Comparison of ENCODE assay signal across 8 cellular contexts in the genomic region with DNA sequence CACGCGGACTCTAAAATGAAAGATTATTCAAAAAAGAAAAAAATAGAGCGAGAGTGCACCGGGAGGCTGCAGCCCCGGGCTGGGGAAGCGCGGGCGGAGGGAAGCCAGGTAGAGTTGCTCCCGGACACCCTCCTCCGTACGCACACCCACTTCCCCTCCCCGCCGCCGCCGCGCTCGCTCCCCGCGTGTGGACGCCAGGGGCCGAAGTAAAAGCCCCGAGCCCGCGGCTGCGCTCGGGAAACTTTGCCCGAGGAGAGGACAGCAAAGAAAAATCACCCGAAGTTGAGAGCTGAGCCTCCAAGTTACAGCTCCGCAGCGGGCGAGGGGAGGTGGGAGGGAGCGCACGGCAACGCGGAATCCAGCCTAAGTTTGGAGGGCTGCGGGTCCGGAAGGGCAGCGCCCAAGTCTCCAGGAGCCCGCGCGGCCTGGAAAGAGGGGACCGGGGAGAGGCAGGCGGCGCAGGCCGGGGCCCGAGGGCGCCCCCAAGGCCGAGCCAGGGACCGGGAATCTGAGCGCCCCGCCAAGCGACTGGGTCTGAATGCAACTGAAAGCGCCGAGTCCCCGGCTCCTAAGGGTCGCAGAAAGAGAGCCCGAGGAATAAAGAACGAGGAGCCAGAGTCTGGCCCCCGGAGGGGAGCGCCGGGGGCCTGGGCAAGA. TPM values are rescaled to one million over a fixed set of nuclear protein-coding genes. Genes with fewer than 3 reads are reported as not detected.
A peak's percentile ranks its signal among the peaks of the same experiment; 100 is the strongest.
DNase-seq lines count a peak whose midpoint lies in the region; ATAC-seq and TF ChIP-seq lines count a peak whose summit lies in the region.

No MANE protein-coding gene starts in this region.

- DNase-seq in NCI-H146 (lab: John Stamatoyannopoulos, UW), result peak; percentile 39
- no peak for DNase-seq in NCI-H146 treated with DMSO at 0.1 percent for 48 hours (lab: John Stamatoyannopoulos, UW; ENCODE audit: unreplicated experiment)
- DNase-seq in esophagus muscularis mucosa (ENCODE audit: extremely low spot score), result no peak
- peak; percentile 21 for DNase-seq in natural killer cell

- H3K4me1 Mint-ChIP-seq in T-helper 1 cell treated with Interleukin-12 subunit alpha and Interleukin-12 subunit beta and Interleukin-4 antibody, amounts not matched to agents 30 μg/mL and 1 μg/mL, for 36 hours (ENCODE audit: low read depth), result peaks cover 22% of the 10 kb centered on the region
- peaks cover 31 to 61% of the 10 kb centered on the region in 2 donors for H3K4me1 Mint-ChIP-seq in natural killer cell

- no peaks in the 10 kb centered on the region for H3K36me3 ChIP-seq in esophagus muscularis mucosa

- no peaks in the 10 kb centered on the region for H3K9me3 Mint-ChIP-seq in T-helper 1 cell treated with Interleukin-12 subunit alpha and Interleukin-12 subunit beta and Interleukin-4 antibody, amounts not matched to agents 30 μg/mL and 1 μg/mL, for 36 hours
- no peaks in the 10 kb centered on the region for H3K9me3 Mint-ChIP-seq in natural killer cell

- peak overlapping the region; percentile 67 to 77 (median 72) for H3K4me3 ChIP-seq in esophagus muscularis mucosa

- WGBS in esophagus muscularis mucosa, result 4% methylated on average over 39 of the region's 61 CpGs

- intact Hi-C loops in esophagus muscularis mucosa (cut with DNase I), result no loop called here
- intact Hi-C loops in natural killer cell (cut with micrococcal nuclease), result no loop called here

- no peaks in the 10 kb centered on the region for H3K9me3 ChIP-seq in esophagus muscularis mucosa

- no peak overlapping the region for H3K27ac Mint-ChIP-seq in T-helper 1 cell treated with Interleukin-12 subunit alpha and Interleukin-12 subunit beta and Interleukin-4 antibody, amounts not matched to agents 30 μg/mL and 1 μg/mL, for 36 hours
- H3K27ac Mint-ChIP-seq in natural killer cell, result peak overlapping the region; percentile 29 to 79

- H3K27me3 Mint-ChIP-seq in T-helper 1 cell treated with Interleukin-12 subunit alpha and Interleukin-12 subunit beta and Interleukin-4 antibody, amounts not matched to agents 30 μg/mL and 1 μg/mL, for 36 hours (ENCODE audit: low read depth), result peaks cover 89% of the 10 kb centered on the region
- H3K27me3 Mint-ChIP-seq in natural killer cell (ENCODE audit: low read depth in 2 of 2), result peaks cover 36 to 49% of the 10 kb centered on the region in 2 donors

- peaks cover 7 to 95% (median 21%) of the 10 kb centered on the region in 4 donors for H3K27me3 ChIP-seq in esophagus muscularis mucosa

- H3K4me3 Mint-ChIP-seq in T-helper 1 cell treated with Interleukin-12 subunit alpha and Interleukin-12 subunit beta and Interleukin-4 antibody, amounts not matched to agents 30 μg/mL and 1 μg/mL, for 36 hours, result peak overlapping the region; percentile 72
- peak overlapping the region; percentile 94 for H3K4me3 Mint-ChIP-seq in natural killer cell

- TF ChIP-seq CTCF in esophagus muscularis mucosa (IDR thresholded peaks at IDR 0.05), result no peak
- no peak for TF ChIP-seq CTCF in natural killer cell (IDR thresholded peaks at IDR 0.05)

- no peaks in the 10 kb centered on the region for H3K36me3 Mint-ChIP-seq in T-helper 1 cell treated with Interleukin-12 subunit alpha and Interleukin-12 subunit beta and Interleukin-4 antibody, amounts not matched to agents 30 μg/mL and 1 μg/mL, for 36 hours (ENCODE audit: low read depth)
- H3K36me3 Mint-ChIP-seq in natural killer cell, result no peaks in the 10 kb centered on the region

- H3K4me1 ChIP-seq in esophagus muscularis mucosa, result peaks cover 36 to 82% (median 74%) of the 10 kb centered on the region in 4 donors

- TF ChIP-seq EP300 in esophagus muscularis mucosa (IDR thresholded peaks at IDR 0.05), result no peak

- TF ChIP-seq POLR2A in esophagus muscularis mucosa (IDR thresholded peaks at IDR 0.05; ENCODE audit: low read depth), result no peak

- H3K27ac ChIP-seq in esophagus muscularis mucosa (replicated peaks in 1 of 4), result peak overlapping the region; percentile 62 to 87 (median 78)

- ATAC-seq in HG03064 (IDR thresholded peaks at IDR 0.05; ENCODE audit: low read depth, unreplicated experiment), result peak; percentile 18
- peak in 1 of 3 donors; percentile 36 for ATAC-seq in natural killer cell
- ATAC-seq in GM19035 (IDR thresholded peaks at IDR 0.05; ENCODE audit: unreplicated experiment), result no peak
- no peak for ATAC-seq in GM19455 (IDR thresholded peaks at IDR 0.05; ENCODE audit: unreplicated experiment)

RNA-seq across cellular contexts. Expression of a gene that starts 0.7 kb away (rescaled TPM):
- total RNA-seq in esophagus muscularis mucosa (10 to 100 TPM in 1 of 4 donors, 1 to 10 TPM in 3; 3.5 to 11.3 (median 4.7) TPM), natural killer cell (1 to 10 TPM; 2.6 to 3.5 (median 3.0) TPM)

Comparison
In these comparisons a context has a peak if more than half of its experiments do, and no peak if none do; other contexts are left out.
1. DNase-seq: peak in NCI-H146 (single experiment) and natural killer cell (single experiment); none in NCI-H146 treated with DMSO at 0.1 percent for 48 hours (single experiment) and esophagus muscularis mucosa (single experiment).